ENCODE assay signal across 19 cellular contexts in genomic region chr6:161682982-161683381, GRCh38.
A peak's percentile ranks its signal among the peaks of the same experiment; 100 is the strongest.
DNase-seq lines count a peak whose midpoint lies in the region; ATAC-seq, FAIRE-seq and TF ChIP-seq lines count a peak whose summit lies in the region.
"Had no signal": no experiment of that assay in that cellular context is flagged by ENCODE, and none has a peak within 500 bp of the region (broad histone marks: within the 10 kb centered on the region; RNA-seq: fewer than 3 reads in every experiment).

No MANE protein-coding gene starts in this region.

- no peaks in the 10 kb centered on the region for H3K36me3 Mint-ChIP-seq in WTC11
- H3K36me3 Mint-ChIP-seq in nephron progenitor cell (ENCODE audit: low read depth), result no peaks in the 10 kb centered on the region
- no peaks in the 10 kb centered on the region for H3K36me3 Mint-ChIP-seq in activated CD8-positive, alpha-beta T cell treated with anti-CD3 and anti-CD28 coated beads, Interleukin-2, amount 10 ng/mL, durations not matched to agents 7 days and 5 days (ENCODE audit: low read depth)

- H3K9me3 Mint-ChIP-seq in WTC11 (no peaks in the 10 kb centered on the region), nephron progenitor cell (no peaks in the 10 kb centered on the region)
- H3K9me3 Mint-ChIP-seq in activated CD8-positive, alpha-beta T cell treated with anti-CD3 and anti-CD28 coated beads, Interleukin-2, amount 10 ng/mL, durations not matched to agents 7 days and 5 days (ENCODE audit: insufficient read depth), result peaks cover 3% of the 10 kb centered on the region

- no peaks in the 10 kb centered on the region for H3K27me3 Mint-ChIP-seq in WTC11 (ENCODE audit: low read depth)
- peaks cover 5% of the 10 kb centered on the region for H3K27me3 Mint-ChIP-seq in nephron progenitor cell (ENCODE audit: low read depth, poor library complexity)
- H3K27me3 Mint-ChIP-seq in activated CD8-positive, alpha-beta T cell treated with anti-CD3 and anti-CD28 coated beads, Interleukin-2, amount 10 ng/mL, durations not matched to agents 7 days and 5 days (ENCODE audit: low read depth), result no peaks in the 10 kb centered on the region

- CTCF ChIA-PET in HepG2 (lab: Yijun Ruan, JAX; ENCODE audit: low intra/inter-chr PET ratio, low total read pairs) (no interaction called here), WTC11 (lab: Charles Lee) (interaction anchor here (0.5 to 2.3 kb wide), 2 partner anchors 12 to 64 kb away, joined by 5 to 7 read pairs; no protein-coding TSS in a partner anchor)
- CTCF ChIA-PET in activated CD8-positive, alpha-beta T cell treated with anti-CD3 and anti-CD28 coated beads, Interleukin-2, amount 10 ng/mL, durations not matched to agents 7 days and 5 days (lab: Charles Lee), result no interaction called here

- TF ChIP-seq CTCF in HepG2 (CRISPR knock-in tag; IDR thresholded peaks at IDR 0.05) (no peak), right lobe of liver (IDR thresholded peaks at IDR 0.05) (no peak), WTC11 (IDR thresholded peaks at IDR 0.05) (no peak), nephron progenitor cell (IDR thresholded peaks at IDR 0.05) (no peak)

- BruUV-seq in HepG2 (replicated peaks; lab: Mats Ljungman, UMichigan), result no TSS peak

- TF ChIP-seq RAD21 in HepG2 (CRISPR knock-in tag; IDR thresholded peaks at IDR 0.05), result no peak

- H3K4me3 Mint-ChIP-seq in WTC11, result no peak overlapping the region
- H3K4me3 Mint-ChIP-seq in nephron progenitor cell, result no peak overlapping the region
- H3K4me3 Mint-ChIP-seq in activated CD8-positive, alpha-beta T cell treated with anti-CD3 and anti-CD28 coated beads, Interleukin-2, amount 10 ng/mL, durations not matched to agents 7 days and 5 days, result no peak overlapping the region

- intact Hi-C loops in HepG2 (cut with micrococcal nuclease; ENCODE audit: unreplicated experiment), result no loop called here
- intact Hi-C loops in right lobe of liver (cut with DNase I), result no loop called here

- POLR2A ChIA-PET in HepG2 (lab: Yijun Ruan, JAX), result no interaction called here
- POLR2A ChIA-PET in WTC11 (lab: Charles Lee), result no interaction called here
- POLR2A ChIA-PET in activated CD8-positive, alpha-beta T cell treated with anti-CD3 and anti-CD28 coated beads, Interleukin-2, amount 10 ng/mL, durations not matched to agents 7 days and 5 days (lab: Charles Lee), result no interaction called here

- TF ChIP-seq EP300 in HepG2 (IDR thresholded peaks at IDR 0.05; ENCODE audit: low read depth in 2 of 2, low read length in 2 of 2) (no peak), HepG2 (CRISPR knock-in tag; IDR thresholded peaks at IDR 0.05; ENCODE audit: borderline replicate concordance) (no peak)

- ATAC-seq in HepG2 (no peak), right lobe of liver (no peak), WTC11 (peak; percentile 52; the same call in 1 of the 2 replicates), GM21360 (IDR thresholded peaks at IDR 0.05; ENCODE audit: unreplicated experiment) (no peak)
- no peak for ATAC-seq in activated CD8-positive, alpha-beta T cell treated with anti-CD3 and anti-CD28 coated beads, Interleukin-2, amount 10 ng/mL, durations not matched to agents 7 days and 5 days

- H3K4me1 ChIP-seq in HepG2 (ENCODE audit: insufficient read depth, low read length) (no peaks in the 10 kb centered on the region), right lobe of liver (no peaks in the 10 kb centered on the region)
- H3K4me1 ChIP-seq: BE2C had no signal

- TF ChIP-seq POLR2A in HepG2 (IDR thresholded peaks at IDR 0.05; ENCODE audit: insufficient read depth in 1 of 2, low read depth in 2 of 2, low read length in 2 of 2) (no peak), right lobe of liver (IDR thresholded peaks at IDR 0.05) (no peak)

- no peaks in the 10 kb centered on the region for H3K27me3 ChIP-seq in HepG2 (ENCODE audit: control insufficient read depth in 1 of 2, insufficient read depth in 2 of 2, low read length in 2 of 2)
- H3K27me3 ChIP-seq in right lobe of liver, result no peaks in the 10 kb centered on the region
- H3K27me3 ChIP-seq: BE2C, MG63 had no signal

- H3K4me3 ChIP-seq in HepG2 (replicated peaks in 1 of 3; ENCODE audit: insufficient read depth in 1 of 3, low read depth in 2 of 3, low read length in 3 of 3), result no peak overlapping the region
- H3K4me3 ChIP-seq in right lobe of liver, result no peak overlapping the region
- H3K4me3 ChIP-seq: MG63 had no signal

- H3K9ac ChIP-seq in HepG2 (ENCODE audit: insufficient read depth, low read depth, low read length), result no peak overlapping the region
- H3K9ac ChIP-seq: SK-N-SH had no signal

- no peak overlapping the region for H3K4me2 ChIP-seq in HepG2 (ENCODE audit: low read depth, low read length)
- H3K4me2 ChIP-seq: SK-N-SH had no signal

- no peaks in the 10 kb centered on the region for H4K20me1 ChIP-seq in HepG2 (ENCODE audit: insufficient read depth, low read length)

- H3K9me3 ChIP-seq in HepG2 (ENCODE audit: low read length) (no peaks in the 10 kb centered on the region), right lobe of liver (no peaks in the 10 kb centered on the region)
- H3K9me3 ChIP-seq: BE2C, MG63, SK-N-SH had no signal

- H2AFZ ChIP-seq in HepG2 (ENCODE audit: low read length), result no peak overlapping the region

- WGBS in HepG2 (ENCODE audit: low lambda C conversion rate), result 31% methylated on average over 9 of the region's 9 CpGs
- WGBS in right lobe of liver (ENCODE audit: insufficient coverage, low coverage, low lambda C conversion rate, missing lambda C conversion rate), result 50% methylated on average over 8 of the region's 9 CpGs

- no peaks in the 10 kb centered on the region for H3K36me3 ChIP-seq in HepG2 (replicated peaks in 1 of 2; ENCODE audit: control insufficient read depth in 1 of 2, insufficient read depth in 2 of 2, low read length in 2 of 2)
- H3K36me3 ChIP-seq in right lobe of liver, result no peaks in the 10 kb centered on the region
- H3K36me3 ChIP-seq: BE2C, MG63 had no signal

- no peaks in the 10 kb centered on the region for H3K79me2 ChIP-seq in HepG2 (ENCODE audit: insufficient read depth, low read length)

- H3K27ac Mint-ChIP-seq in WTC11, result no peak overlapping the region
- peak overlapping the region; percentile 71 for H3K27ac Mint-ChIP-seq in nephron progenitor cell
- H3K27ac Mint-ChIP-seq in activated CD8-positive, alpha-beta T cell treated with anti-CD3 and anti-CD28 coated beads, Interleukin-2, amount 10 ng/mL, durations not matched to agents 7 days and 5 days, result no peak overlapping the region

- FAIRE-seq in HepG2 (lab: Jason Lieb, UNC) (no peak), frontal cortex (lab: Jason Lieb, UNC) (no peak)
- FAIRE-seq: D721Med had no signal

- in situ Hi-C loops in HepG2 (cut with HindIII; ENCODE audit: extremely low pct_ligation_motif_present, low pct_unique_long_range_greater_than_20kb), result no loop called here

- H3K27ac ChIP-seq in HepG2 (ENCODE audit: extremely low read length, insufficient read depth, low read length), result no peak overlapping the region
- H3K27ac ChIP-seq in right lobe of liver, result no peak overlapping the region

- DNase-seq in HepG2 (ENCODE audit: low spot score) (no peak), right lobe of liver (no peak), WTC11 (ENCODE audit: low spot score) (no peak), nephron progenitor cell (no peak), frontal cortex (ENCODE audit: low spot score in 2 of 2) (no peak)
- DNase-seq in activated CD8-positive, alpha-beta T cell treated with anti-CD3 and anti-CD28 coated beads, Interleukin-2, amount 10 ng/mL, durations not matched to agents 7 days and 5 days, result no peak
- DNase-seq: BE2C, DMS53, GF-D8, H7, Kasumi-1, MG63, NCI-H1436, NCI-H2029, NCI-H2171 treated with DMSO at 0.1 percent for 48 hours, SIG-M5, SK-N-SH had no signal

- H3K4me1 Mint-ChIP-seq in WTC11, result peaks cover 8% of the 10 kb centered on the region
- H3K4me1 Mint-ChIP-seq in nephron progenitor cell, result peaks cover 19% of the 10 kb centered on the region
- H3K4me1 Mint-ChIP-seq in activated CD8-positive, alpha-beta T cell treated with anti-CD3 and anti-CD28 coated beads, Interleukin-2, amount 10 ng/mL, durations not matched to agents 7 days and 5 days (ENCODE audit: low read depth), result no peaks in the 10 kb centered on the region

TF ChIP-seq in HepG2, 621 proteins besides CTCF, POLR2A, EP300 and RAD21:
- TF ChIP-seq ZNF337 (CRISPR knock-in tag; IDR thresholded peaks at IDR 0.05; ENCODE audit: borderline replicate concordance, low read depth) (no peak), MAFK (conservative IDR thresholded peaks at IDR 0.05 in 1 of 2, IDR thresholded peaks at IDR 0.05 in 1 of 2; ENCODE audit: low read length in 2 of 2) (peak; percentile 78 to 79), MAFF (IDR thresholded peaks at IDR 0.05; ENCODE audit: low read depth, low read length) (peak; percentile 70), ZNF317 (CRISPR knock-in tag; IDR thresholded peaks at IDR 0.05) (no peak)

TF ChIP-seq in WTC11, 78 proteins besides CTCF, POLR2A, EP300 and RAD21 (continues in another document):
- TF ChIP-seq PRRX2 (CRISPR knock-in tag; IDR thresholded peaks at IDR 0.05) (no peak), TEAD4 (CRISPR knock-in tag; IDR thresholded peaks at IDR 0.05) (no peak), ETV6 (CRISPR knock-in tag; IDR thresholded peaks at IDR 0.05) (no peak)
- TF ChIP-seq, protein P1, sequence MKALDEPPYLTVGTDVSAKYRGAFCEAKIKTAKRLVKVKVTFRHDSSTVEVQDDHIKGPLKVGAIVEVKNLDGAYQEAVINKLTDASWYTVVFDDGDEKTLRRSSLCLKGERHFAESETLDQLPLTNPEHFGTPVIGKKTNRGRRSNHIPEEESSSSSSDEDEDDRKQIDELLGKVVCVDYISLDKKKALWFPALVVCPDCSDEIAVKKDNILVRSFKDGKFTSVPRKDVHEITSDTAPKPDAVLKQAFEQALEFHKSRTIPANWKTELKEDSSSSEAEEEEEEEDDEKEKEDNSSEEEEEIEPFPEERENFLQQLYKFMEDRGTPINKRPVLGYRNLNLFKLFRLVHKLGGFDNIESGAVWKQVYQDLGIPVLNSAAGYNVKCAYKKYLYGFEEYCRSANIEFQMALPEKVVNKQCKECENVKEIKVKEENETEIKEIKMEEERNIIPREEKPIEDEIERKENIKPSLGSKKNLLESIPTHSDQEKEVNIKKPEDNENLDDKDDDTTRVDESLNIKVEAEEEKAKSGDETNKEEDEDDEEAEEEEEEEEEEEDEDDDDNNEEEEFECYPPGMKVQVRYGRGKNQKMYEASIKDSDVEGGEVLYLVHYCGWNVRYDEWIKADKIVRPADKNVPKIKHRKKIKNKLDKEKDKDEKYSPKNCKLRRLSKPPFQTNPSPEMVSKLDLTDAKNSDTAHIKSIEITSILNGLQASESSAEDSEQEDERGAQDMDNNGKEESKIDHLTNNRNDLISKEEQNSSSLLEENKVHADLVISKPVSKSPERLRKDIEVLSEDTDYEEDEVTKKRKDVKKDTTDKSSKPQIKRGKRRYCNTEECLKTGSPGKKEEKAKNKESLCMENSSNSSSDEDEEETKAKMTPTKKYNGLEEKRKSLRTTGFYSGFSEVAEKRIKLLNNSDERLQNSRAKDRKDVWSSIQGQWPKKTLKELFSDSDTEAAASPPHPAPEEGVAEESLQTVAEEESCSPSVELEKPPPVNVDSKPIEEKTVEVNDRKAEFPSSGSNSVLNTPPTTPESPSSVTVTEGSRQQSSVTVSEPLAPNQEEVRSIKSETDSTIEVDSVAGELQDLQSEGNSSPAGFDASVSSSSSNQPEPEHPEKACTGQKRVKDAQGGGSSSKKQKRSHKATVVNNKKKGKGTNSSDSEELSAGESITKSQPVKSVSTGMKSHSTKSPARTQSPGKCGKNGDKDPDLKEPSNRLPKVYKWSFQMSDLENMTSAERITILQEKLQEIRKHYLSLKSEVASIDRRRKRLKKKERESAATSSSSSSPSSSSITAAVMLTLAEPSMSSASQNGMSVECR (CRISPR knock-in tag; IDR thresholded peaks at IDR 0.05; ENCODE audit: borderline replicate concordance), result no peak
